ENCODE assay signal across 11 cellular contexts in the genomic region with DNA sequence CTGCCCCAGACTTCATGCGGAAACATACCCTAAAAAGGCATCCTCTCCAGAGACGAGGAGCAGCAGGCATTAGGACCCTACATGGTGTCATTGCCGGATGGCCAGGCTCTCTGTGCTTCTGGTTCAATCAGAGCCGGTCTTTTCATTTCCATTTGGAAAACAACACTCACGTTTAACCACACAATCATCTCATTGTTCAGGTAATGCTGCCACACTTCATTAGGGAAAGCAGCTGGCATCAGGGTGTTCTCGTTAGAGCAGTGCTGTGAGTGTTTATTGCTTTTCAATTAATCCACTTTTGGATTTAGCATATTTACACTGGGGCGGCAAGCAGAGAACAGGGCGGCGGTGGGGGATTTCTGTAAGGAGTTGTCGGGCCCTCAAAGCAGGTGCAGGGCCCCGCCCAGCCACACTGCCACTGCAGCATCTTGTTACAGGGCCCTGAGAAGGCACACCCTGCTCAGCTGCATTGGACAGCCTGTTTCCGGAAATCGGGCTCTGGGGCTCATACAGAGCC.
A peak's percentile ranks its signal among the peaks of the same experiment; 100 is the strongest.
DNase-seq lines count a peak whose midpoint lies in the region; ATAC-seq and TF ChIP-seq lines count a peak whose summit lies in the region.
"Had no signal": no experiment of that assay in that cellular context is flagged by ENCODE, and none has a peak within 500 bp of the region (broad histone marks: within the 10 kb centered on the region; RNA-seq: fewer than 3 reads in every experiment).

No MANE protein-coding gene starts in this region.

- DNase-seq in NCI-H1417 treated with DMSO at 0.1 percent for 48 hours (lab: John Stamatoyannopoulos, UW) (peak; percentile 96), NCI-H748 treated with DMSO at 0.1 percent for 48 hours (lab: John Stamatoyannopoulos, UW) (peak; percentile 95), iPS-NIHi7 (ENCODE audit: extremely low spot score) (peak; percentile 51), mucosa of gallbladder (ENCODE audit: low spot score) (no peak), tibial artery (no peak), cortex of kidney (lab: John Stamatoyannopoulos, UW) (no peak)
- DNase-seq: activated naive CD4-positive, alpha-beta T cell treated with anti-CD3 and anti-CD28 coated beads for 36 hours; effector memory CD4-positive, alpha-beta T cell; stimulated activated naive CD4-positive, alpha-beta T cell had no signal

- H3K36me3 ChIP-seq in stomach smooth muscle (ENCODE audit: control insufficient read depth in 2 of 2, insufficient read depth in 2 of 2, low read length in 2 of 2) = no peaks in the 10 kb centered on the region
- H3K36me3 ChIP-seq in tibial artery = no peaks in the 10 kb centered on the region

- TF ChIP-seq CTCF in tibial artery (IDR thresholded peaks at IDR 0.05) = no peak

- H3K4me1 ChIP-seq in stomach smooth muscle (ENCODE audit: control insufficient read depth, insufficient read depth, low read length) (peaks cover 17% of the 10 kb centered on the region), tibial artery (peaks cover 0 to 5% (median 0%) of the 10 kb centered on the region in 4 donors)

- peak overlapping the region; percentile 45 to 63 for H3K4me3 ChIP-seq in stomach smooth muscle (ENCODE audit: low read length in 2 of 2)
- no peak overlapping the region for H3K4me3 ChIP-seq in tibial artery

- peaks cover 0 to 2% of the 10 kb centered on the region in 2 donors for H3K9me3 ChIP-seq in stomach smooth muscle (ENCODE audit: control insufficient read depth in 2 of 2, low read length in 2 of 2)
- H3K9me3 ChIP-seq in tibial artery = no peaks in the 10 kb centered on the region

- H3K27ac ChIP-seq in stomach smooth muscle (ENCODE audit: low read length) = peak overlapping the region; percentile 98
- H3K27ac ChIP-seq in tibial artery = no peak overlapping the region

- no peaks in the 10 kb centered on the region for H3K27me3 ChIP-seq in stomach smooth muscle (ENCODE audit: control insufficient read depth in 1 of 2, insufficient read depth in 2 of 2, low read length in 2 of 2)
- H3K27me3 ChIP-seq in tibial artery = peaks cover 0 to 12% of the 10 kb centered on the region in 2 donors

- ATAC-seq in GM21360 (IDR thresholded peaks at IDR 0.05; ENCODE audit: unreplicated experiment) = no peak

- intact Hi-C loops in tibial artery (cut with DNase I; ENCODE audit: low total_unique reads) = no loop called here

- peak overlapping the region; percentile 77 to 87 for H3K9ac ChIP-seq in stomach smooth muscle (ENCODE audit: low read length in 2 of 2)

Comparison
In these comparisons a context has a peak if more than half of its experiments do, and no peak if none do; other contexts are left out.
1. DNase-seq: peak in NCI-H1417 treated with DMSO at 0.1 percent for 48 hours (single experiment), NCI-H748 treated with DMSO at 0.1 percent for 48 hours (single experiment) and iPS-NIHi7 (single experiment); none in mucosa of gallbladder (single experiment), tibial artery (0 of 2) and cortex of kidney (single experiment).
2. H3K4me3 ChIP-seq: peak in stomach smooth muscle (2 of 2); none in tibial artery (0 of 2).